Comparison of ENCODE assay signal across 8 cellular contexts in genomic region chr10:110414563-110415309, GRCh38.
DNase-seq lines count a peak whose midpoint lies in the region; ATAC-seq, FAIRE-seq and TF ChIP-seq lines count a peak whose summit lies in the region.

No MANE protein-coding gene starts in this region.

- H3K4me3 Mint-ChIP-seq in HFFc6: peak overlapping the region; percentile 22

- FAIRE-seq in GM12891 (lab: Jason Lieb, UNC): peak; percentile 98

- H3K27me3 Mint-ChIP-seq in HFFc6 (ENCODE audit: insufficient read depth): no peaks in the 10 kb centered on the region

- peak; percentile 35 for ATAC-seq in left ventricle myocardium superior

- peak; percentile 60 for DNase-seq in GM12891 (ENCODE audit: insufficient read length, low spot score)
- peak; percentile 58 for DNase-seq in HFFc6
- DNase-seq in MV-4-11 (lab: John Stamatoyannopoulos, UW): peak; percentile 84
- DNase-seq in activated T-cell treated with anti-CD3 and anti-CD28 coated beads for 1 hour (ENCODE audit: low read depth): peak; percentile 74
- DNase-seq in left ventricle myocardium superior: no peak
- peak; percentile 76 to 77 for DNase-seq in stimulated activated CD8-positive, alpha-beta memory T cell treated with anti-CD3 and anti-CD28 coated beads, Interleukin-2, amount 100 ng/mL, for 1 hour (ENCODE audit: low read depth in 2 of 2)
- DNase-seq in HEK293T (ENCODE audit: extremely low spot score): no peak
- no peak for DNase-seq in cerebellar cortex (ENCODE audit: low spot score)

- peaks cover 80% of the 10 kb centered on the region for H3K4me1 Mint-ChIP-seq in HFFc6 (ENCODE audit: low read depth)

- 0 out of 2 replicates have a peak, but pooled peaks have one; percentile 33 for TF ChIP-seq POLR2A in GM12891 (IDR thresholded peaks at IDR 0.05; ENCODE audit: low read depth, low read length)

- TF ChIP-seq CTCF in HFFc6 (IDR thresholded peaks at IDR 0.05): no peak

- intact Hi-C loops in left ventricle myocardium superior (cut with micrococcal nuclease): no loop called here

- no peaks in the 10 kb centered on the region for H3K9me3 Mint-ChIP-seq in HFFc6

- POLR2A ChIA-PET in HEK293T (lab: Yijun Ruan, JAX): no interaction called here

- no peaks in the 10 kb centered on the region for H3K36me3 Mint-ChIP-seq in HFFc6 (ENCODE audit: low read depth)

- CTCF ChIA-PET in HEK293T (lab: Yijun Ruan, JAX): no interaction called here

- H3K27ac Mint-ChIP-seq in HFFc6: peak overlapping the region; percentile 77

TF ChIP-seq in GM12891, 5 proteins besides CTCF, POLR2A, EP300 and RAD21:
- TF ChIP-seq SPI1 (IDR thresholded peaks at IDR 0.05; ENCODE audit: low read depth, low read length) (peak; percentile 65), PAX5 (IDR thresholded peaks at IDR 0.05; ENCODE audit: insufficient read depth, low read length, severe bottlenecking) (no peak), POLR2AphosphoS5 (IDR thresholded peaks at IDR 0.05; ENCODE audit: low read depth, low read length) (no peak; the same call in 1 of the 2 replicates), TAF1 (IDR thresholded peaks at IDR 0.05; ENCODE audit: low read depth, low read length) (peak; percentile 29; the same call in 1 of the 2 replicates), POU2F2 (IDR thresholded peaks at IDR 0.05; ENCODE audit: low read depth, low read length) (peak; percentile 82; the same call in 1 of the 2 replicates)

TF ChIP-seq in HEK293T, 16 proteins besides CTCF, POLR2A, EP300 and RAD21:
- no peak for TF ChIP-seq HDGF (IDR thresholded peaks at IDR 0.05; ENCODE audit: borderline replicate concordance)
- TF ChIP-seq BHLHE40 (IDR thresholded peaks at IDR 0.05; ENCODE audit: borderline replicate concordance): no peak

Comparison
In these comparisons a context has a peak if more than half of its experiments do, and no peak if none do; other contexts are left out.
1. DNase-seq: peak in GM12891 (single experiment), HFFc6 (single experiment), MV-4-11 (single experiment), activated T-cell treated with anti-CD3 and anti-CD28 coated beads for 1 hour (single experiment) and stimulated activated CD8-positive, alpha-beta memory T cell treated with anti-CD3 and anti-CD28 coated beads, Interleukin-2, amount 100 ng/mL, for 1 hour (2 of 2); none in left ventricle myocardium superior (single experiment), HEK293T (single experiment) and cerebellar cortex (single experiment).